Comparison of ENCODE assay signal across 19 cellular contexts in genomic region chr1:184017226-184017787, GRCh38. TPM values are rescaled to one million over a fixed set of nuclear protein-coding genes. Genes with fewer than 3 reads are reported as not detected.
"Had no signal": no experiment of that assay in that cellular context is flagged by ENCODE, and none has a peak within 500 bp of the region (broad histone marks: within the 10 kb centered on the region; RNA-seq: fewer than 3 reads in every experiment).

No MANE protein-coding gene starts in this region.

- H3K4me1 ChIP-seq: prostate gland had no signal

- ATAC-seq: activated naive CD4-positive, alpha-beta T cell treated with anti-CD3 and anti-CD28 coated beads, Interleukin-2, amount 50 U/mL, for 72 hours; mucosa of descending colon; stimulated activated naive CD8-positive, alpha-beta T cell treated with anti-CD3 and anti-CD28 coated beads, Interleukin-15, Interleukin-2, amounts not matched to agents 100 U/mL and 50 U/mL, for 24 hours; T-cell had no signal

- H3K9me3 ChIP-seq: mucosa of descending colon, prostate gland, sigmoid colon, thoracic aorta had no signal

- H3K27ac ChIP-seq: prostate gland, sigmoid colon, thoracic aorta had no signal

- H3K4me3 ChIP-seq: mucosa of descending colon, prostate gland, sigmoid colon, thoracic aorta had no signal

- H3K36me3 ChIP-seq: prostate gland, sigmoid colon, thoracic aorta had no signal

- DNase-seq: activated B cell treated with CpG ODN at 0.5 μM for 24 hours; activated CD4-positive, alpha-beta T cell treated with anti-CD3 and anti-CD28 coated beads, Interleukin-2, amount 10 ng/mL, durations not matched to agents 7 days and 5 days; activated effector memory CD4-positive, alpha-beta T cell treated with anti-CD3 and anti-CD28 coated beads, Interleukin-2, amount 50 U/mL, for 16 hours; amniotic stem cell; dermis blood vessel endothelial cell; endodermal cell; erythroblast; kidney glomerular epithelial cell; mucosa of descending colon; natural killer cell; occipital lobe; sigmoid colon; stimulated activated CD4-positive, alpha-beta T cell treated with anti-CD3 and anti-CD28 coated beads, Interleukin-2, amount 100 ng/mL, for 24 hours; stimulated activated naive CD8-positive, alpha-beta T cell treated with anti-CD3 and anti-CD28 coated beads, Interleukin-15, Interleukin-2, amounts not matched to agents 100 U/mL and 50 U/mL, for 24 hours; T-cell; T1000 had no signal

- H3K27me3 ChIP-seq: sigmoid colon had no signal

RNA-seq across cellular contexts. Expression of gene COLGALT2, which starts 20.2 kb away (rescaled TPM):
- total RNA-seq: dermis blood vessel endothelial cell had no signal
